ENCODE assay signal across 28 cellular contexts in genomic region chr12:51975196-51975595, GRCh38. TPM values are rescaled to one million over a fixed set of nuclear protein-coding genes. Genes with fewer than 3 reads are reported as not detected.
DNase-seq lines count a peak whose midpoint lies in the region; ATAC-seq, FAIRE-seq and TF ChIP-seq lines count a peak whose summit lies in the region.
"Had no signal": no experiment of that assay in that cellular context is flagged by ENCODE, and none has a peak within 500 bp of the region (broad histone marks: within the 10 kb centered on the region; RNA-seq: fewer than 3 reads in every experiment).

No MANE protein-coding gene starts in this region.

- no peaks in the 10 kb centered on the region for H3K27me3 Mint-ChIP-seq in activated CD8-positive, alpha-beta T cell treated with anti-CD3 and anti-CD28 coated beads, Interleukin-2, amount 10 ng/mL, durations not matched to agents 7 days and 5 days (ENCODE audit: low read depth)
- H3K27me3 Mint-ChIP-seq in activated CD8-positive, alpha-beta T cell treated with anti-CD3 and anti-CD28 coated beads for 36 hours, result no peaks in the 10 kb centered on the region
- H3K27me3 Mint-ChIP-seq in immature natural killer cell (ENCODE audit: low read depth in 3 of 3), result peaks cover 0 to 3% (median 2%) of the 10 kb centered on the region in 3 donors
- H3K27me3 Mint-ChIP-seq: B cell; dendritic cell treated with granulocyte-macrophage colony-stimulating factor and Interleukin-4, amounts not matched to agents 40 ng/mL and 50 ng/mL, for 4 days had no signal

- peaks cover 21% of the 10 kb centered on the region for H3K36me3 Mint-ChIP-seq in activated CD8-positive, alpha-beta T cell treated with anti-CD3 and anti-CD28 coated beads, Interleukin-2, amount 10 ng/mL, durations not matched to agents 7 days and 5 days (ENCODE audit: low read depth)
- peaks cover 18% of the 10 kb centered on the region for H3K36me3 Mint-ChIP-seq in activated CD8-positive, alpha-beta T cell treated with anti-CD3 and anti-CD28 coated beads for 36 hours (ENCODE audit: low read depth)
- H3K36me3 Mint-ChIP-seq in immature natural killer cell, result peaks cover 10 to 24% (median 13%) of the 10 kb centered on the region in 3 donors

- TF ChIP-seq POLR2A in GM12892 (IDR thresholded peaks at IDR 0.05; ENCODE audit: low read depth, low read length), result no peak

- H3K9me3 ChIP-seq in mesenchymal stem cell (ENCODE audit: control insufficient read depth, low read length), result no peaks in the 10 kb centered on the region
- H3K9me3 ChIP-seq: adrenal gland, breast epithelium, gastroesophageal sphincter, prostate gland, sigmoid colon, SK-N-SH, transverse colon had no signal

- no peaks in the 10 kb centered on the region for H3K27me3 ChIP-seq in mesenchymal stem cell (ENCODE audit: control insufficient read depth in 1 of 2, insufficient read depth in 1 of 2, low read length in 2 of 2)
- H3K27me3 ChIP-seq: adrenal gland, breast epithelium, gastroesophageal sphincter, sigmoid colon, transverse colon had no signal

- H3K4me1 Mint-ChIP-seq in activated CD8-positive, alpha-beta T cell treated with anti-CD3 and anti-CD28 coated beads, Interleukin-2, amount 10 ng/mL, durations not matched to agents 7 days and 5 days (ENCODE audit: low read depth), result peaks cover 78% of the 10 kb centered on the region
- H3K4me1 Mint-ChIP-seq in activated CD8-positive, alpha-beta T cell treated with anti-CD3 and anti-CD28 coated beads for 36 hours (ENCODE audit: low read depth), result peaks cover 68% of the 10 kb centered on the region
- peaks cover 60 to 70% of the 10 kb centered on the region in 2 donors for H3K4me1 Mint-ChIP-seq in immature natural killer cell

- H3K36me3 ChIP-seq in mesenchymal stem cell (ENCODE audit: control insufficient read depth in 1 of 2, insufficient read depth in 2 of 2, low read depth in 1 of 2, low read length in 2 of 2), result peaks cover 9 to 33% of the 10 kb centered on the region in 2 experiments
- H3K36me3 ChIP-seq: breast epithelium, prostate gland had no signal

- H2AK5ac ChIP-seq in mesenchymal stem cell (ENCODE audit: low read length, severe bottlenecking), result peak overlapping the region; percentile 95

- no peak overlapping the region for H4K8ac ChIP-seq in mesenchymal stem cell (ENCODE audit: low read length)

- H3K4ac ChIP-seq in mesenchymal stem cell (ENCODE audit: low read depth in 1 of 2, low read length in 2 of 2), result peak overlapping the region in 1 of 2 experiments; percentile 9

- H2BK5ac ChIP-seq in mesenchymal stem cell (ENCODE audit: low read depth, low read length, poor library complexity, severe bottlenecking), result no peak overlapping the region

- no peaks in the 10 kb centered on the region for H3K9me3 Mint-ChIP-seq in activated CD8-positive, alpha-beta T cell treated with anti-CD3 and anti-CD28 coated beads, Interleukin-2, amount 10 ng/mL, durations not matched to agents 7 days and 5 days (ENCODE audit: insufficient read depth)
- H3K9me3 Mint-ChIP-seq in activated CD8-positive, alpha-beta T cell treated with anti-CD3 and anti-CD28 coated beads for 36 hours, result no peaks in the 10 kb centered on the region
- no peaks in the 10 kb centered on the region for H3K9me3 Mint-ChIP-seq in immature natural killer cell
- H3K9me3 Mint-ChIP-seq: dendritic cell treated with granulocyte-macrophage colony-stimulating factor and Interleukin-4, amounts not matched to agents 40 ng/mL and 50 ng/mL, for 4 days had no signal

- H3K27ac Mint-ChIP-seq in activated CD8-positive, alpha-beta T cell treated with anti-CD3 and anti-CD28 coated beads, Interleukin-2, amount 10 ng/mL, durations not matched to agents 7 days and 5 days, result peak overlapping the region; percentile 37
- no peak overlapping the region for H3K27ac Mint-ChIP-seq in activated CD8-positive, alpha-beta T cell treated with anti-CD3 and anti-CD28 coated beads for 36 hours
- H3K27ac Mint-ChIP-seq in immature natural killer cell, result peak overlapping the region in 1 of 6 donors; percentile 41
- H3K27ac Mint-ChIP-seq: B cell; dendritic cell treated with granulocyte-macrophage colony-stimulating factor and Interleukin-4, amounts not matched to agents 40 ng/mL and 50 ng/mL, for 4 days had no signal

- no peak for ATAC-seq in activated CD8-positive, alpha-beta T cell treated with anti-CD3 and anti-CD28 coated beads, Interleukin-2, amount 10 ng/mL, durations not matched to agents 7 days and 5 days
- ATAC-seq in activated CD8-positive, alpha-beta T cell treated with anti-CD3 and anti-CD28 coated beads for 36 hours, result no peak
- no peak for ATAC-seq in HG03159 (IDR thresholded peaks at IDR 0.05; ENCODE audit: unreplicated experiment)
- ATAC-seq: gastroesophageal sphincter, left ventricle myocardium superior had no signal

- no peak for TF ChIP-seq CTCF in activated CD8-positive, alpha-beta T cell treated with anti-CD3 and anti-CD28 coated beads for 36 hours (IDR thresholded peaks at IDR 0.05)

- intact Hi-C loops in activated CD8-positive, alpha-beta T cell treated with anti-CD3 and anti-CD28 coated beads for 36 hours (cut with micrococcal nuclease), result no loop called here

- peak overlapping the region; percentile 23 for H4K91ac ChIP-seq in mesenchymal stem cell (ENCODE audit: low read length)

- H3K4me1 ChIP-seq in mesenchymal stem cell (ENCODE audit: control insufficient read depth, insufficient read depth, low read depth, low read length), result peaks cover 37% of the 10 kb centered on the region

- no peak overlapping the region for H3K23ac ChIP-seq in mesenchymal stem cell (ENCODE audit: low read length in 2 of 2)

- POLR2A ChIA-PET in activated CD8-positive, alpha-beta T cell treated with anti-CD3 and anti-CD28 coated beads, Interleukin-2, amount 10 ng/mL, durations not matched to agents 7 days and 5 days (lab: Charles Lee), result no interaction called here
- POLR2A ChIA-PET in activated CD8-positive, alpha-beta T cell treated with anti-CD3 and anti-CD28 coated beads for 36 hours (lab: Charles Lee), result interaction anchor here (1.0 kb wide), 1 partner anchor 25 kb away, joined by 3 read pairs; no protein-coding TSS in a partner anchor

- H3K4me2 ChIP-seq in mesenchymal stem cell (ENCODE audit: low read length, poor library complexity, severe bottlenecking), result no peak overlapping the region
- H3K4me2 ChIP-seq: SK-N-SH had no signal

- no peak overlapping the region for H3K27ac ChIP-seq in mesenchymal stem cell (ENCODE audit: low read length, poor library complexity, severe bottlenecking)
- H3K27ac ChIP-seq: adrenal gland, breast epithelium, gastroesophageal sphincter, prostate gland, RWPE1, sigmoid colon, transverse colon had no signal

- H2BK120ac ChIP-seq in mesenchymal stem cell (ENCODE audit: low read depth, low read length), result no peak overlapping the region

- CTCF ChIA-PET in activated CD8-positive, alpha-beta T cell treated with anti-CD3 and anti-CD28 coated beads, Interleukin-2, amount 10 ng/mL, durations not matched to agents 7 days and 5 days (lab: Charles Lee), result interaction anchor here (1.0 to 5.1 kb wide), 10 partner anchors 9 to 93 kb away, joined by 3 to 46 read pairs (median 4); no protein-coding TSS in a partner anchor
- CTCF ChIA-PET in activated CD8-positive, alpha-beta T cell treated with anti-CD3 and anti-CD28 coated beads for 36 hours (lab: Charles Lee), result interaction anchor here (0.8 to 2.3 kb wide), 9 partner anchors 8 to 554 kb away, joined by 3 to 14 read pairs (median 8); no protein-coding TSS in a partner anchor

- H3K79me1 ChIP-seq in mesenchymal stem cell (replicated peaks; ENCODE audit: low read length, poor library complexity, severe bottlenecking), result peaks cover 20% of the 10 kb centered on the region

- no peak overlapping the region for H2AFZ ChIP-seq in mesenchymal stem cell (ENCODE audit: low read depth, low read length)

- H3K14ac ChIP-seq in mesenchymal stem cell (ENCODE audit: low read length in 2 of 2), result no peak overlapping the region

- no peak overlapping the region for H3K4me3 Mint-ChIP-seq in activated CD8-positive, alpha-beta T cell treated with anti-CD3 and anti-CD28 coated beads, Interleukin-2, amount 10 ng/mL, durations not matched to agents 7 days and 5 days
- H3K4me3 Mint-ChIP-seq in activated CD8-positive, alpha-beta T cell treated with anti-CD3 and anti-CD28 coated beads for 36 hours, result no peak overlapping the region
- H3K4me3 Mint-ChIP-seq in immature natural killer cell, result peak overlapping the region in 2 of 5 donors; percentile 23 to 68
- H3K4me3 Mint-ChIP-seq: B cell; dendritic cell treated with granulocyte-macrophage colony-stimulating factor and Interleukin-4, amounts not matched to agents 40 ng/mL and 50 ng/mL, for 4 days had no signal

- H3K18ac ChIP-seq in mesenchymal stem cell (ENCODE audit: low read depth in 1 of 2, low read length in 2 of 2), result peak overlapping the region in 1 of 2 experiments; percentile 28

- no peak overlapping the region for H3K4me3 ChIP-seq in mesenchymal stem cell (ENCODE audit: insufficient read depth in 1 of 2, low read depth in 1 of 2, low read length in 2 of 2)
- H3K4me3 ChIP-seq: adrenal gland, breast epithelium, gastroesophageal sphincter, prostate gland, sigmoid colon, transverse colon had no signal

- H3K9ac ChIP-seq in mesenchymal stem cell (ENCODE audit: low read length), result no peak overlapping the region
- H3K9ac ChIP-seq: SK-N-SH had no signal

- no peak for FAIRE-seq in GM12892 (lab: Jason Lieb, UNC)
- FAIRE-seq: A204.1, endometrium, islet of Langerhans had no signal

- 90% methylated on average over 8 of the region's 8 CpGs for WGBS in mesenchymal stem cell

- H2BK15ac ChIP-seq in mesenchymal stem cell (ENCODE audit: low read depth, poor library complexity, severe bottlenecking), result peak overlapping the region; percentile 71

- no peak for DNase-seq in activated CD8-positive, alpha-beta T cell treated with anti-CD3 and anti-CD28 coated beads, Interleukin-2, amount 10 ng/mL, durations not matched to agents 7 days and 5 days
- no peak for DNase-seq in activated CD8-positive, alpha-beta T cell treated with anti-CD3 and anti-CD28 coated beads for 36 hours
- DNase-seq in NCI-H2171 (lab: John Stamatoyannopoulos, UW) (peak; percentile 12), mesenchymal stem cell (no peak), GM12892 (ENCODE audit: insufficient read length) (no peak), NCI-H1105 treated with DMSO at 0.1 percent for 48 hours (lab: John Stamatoyannopoulos, UW) (no peak), immature natural killer cell (no peak)
- DNase-seq: activated CD4-positive, alpha-beta T cell treated with anti-CD3 and anti-CD28 coated beads, Interleukin-2, amount 50 U/mL, for 1 hour; activated CD8-positive, alpha-beta memory T cell treated with anti-CD3 and anti-CD28 coated beads, Interleukin-2, amount 50 U/mL, for 48 hours; HCEC 1CT; left ventricle myocardium superior; NCI-H1092 treated with DMSO at 0.1 percent for 48 hours; NCI-H1930; NCI-H2227 treated with DMSO at 0.1 percent for 48 hours; sigmoid colon; SK-N-SH; transverse colon had no signal

- H2BK12ac ChIP-seq in mesenchymal stem cell (ENCODE audit: low read length in 2 of 2), result peak overlapping the region; percentile 25 to 29

RNA-seq across cellular contexts. Expression of gene ACVR1B, which starts 23.7 kb away (rescaled TPM):
- 1 to 10 TPM; 7.8 to 8.8 TPM for total RNA-seq in activated CD8-positive, alpha-beta T cell treated with anti-CD3 and anti-CD28 coated beads, Interleukin-2, amount 10 ng/mL, durations not matched to agents 7 days and 5 days
- 1 to 10 TPM; 7.5 to 8.6 TPM for total RNA-seq in activated CD8-positive, alpha-beta T cell treated with anti-CD3 and anti-CD28 coated beads for 36 hours
- polyA plus RNA-seq in mesenchymal stem cell (2013, experiment 1 of 2), result 13.6 TPM
- 13.2 TPM for polyA plus RNA-seq in mesenchymal stem cell (2013, experiment 2 of 2)
- 0.42 TPM for polyA plus RNA-seq in GM12892 (2012; ENCODE audit: missing spikeins)
- polyA plus RNA-seq in immature natural killer cell, result 1 to 10 TPM in 1 of 3 donors, under 1 TPM in 1, not detected in 1; 0.52 to 1.4 TPM

RNA-seq across cellular contexts. Expression of gene TAMALIN, which starts 31.6 kb away (rescaled TPM):
- total RNA-seq in activated CD8-positive, alpha-beta T cell treated with anti-CD3 and anti-CD28 coated beads, Interleukin-2, amount 10 ng/mL, durations not matched to agents 7 days and 5 days, result 10 to 100 TPM; 11.0 to 12.5 TPM
- total RNA-seq in activated CD8-positive, alpha-beta T cell treated with anti-CD3 and anti-CD28 coated beads for 36 hours, result 10 to 100 TPM; 26.0 to 26.4 TPM
- polyA plus RNA-seq in mesenchymal stem cell (2013, experiment 1 of 2), result 17.3 TPM
- 17.8 TPM for polyA plus RNA-seq in mesenchymal stem cell (2013, experiment 2 of 2)
- 0.57 TPM for polyA plus RNA-seq in GM12892 (2012; ENCODE audit: missing spikeins)
- 1 to 10 TPM; 1.1 to 3.1 (median 1.2) TPM for polyA plus RNA-seq in immature natural killer cell
